In genomic region chr7:102436123-102436522, GRCh38 we compare ENCODE assay signal across 3 cellular contexts.
TF ChIP-seq lines count a peak whose summit lies in the region.

No MANE protein-coding gene starts in this region.

TF ChIP-seq in SK-N-SH, 30 proteins besides CTCF, POLR2A, EP300 and RAD21 (continues in another document):
- no peak for TF ChIP-seq MXI1 (IDR thresholded peaks at IDR 0.05; ENCODE audit: low read depth, low read length)
- TF ChIP-seq MEF2A (IDR thresholded peaks at IDR 0.05; ENCODE audit: borderline replicate concordance, low read depth) = no peak
- TF ChIP-seq TEAD4 (IDR thresholded peaks at IDR 0.05; ENCODE audit: borderline replicate concordance, insufficient read depth) = no peak
- no peak for TF ChIP-seq RXRA (IDR thresholded peaks at IDR 0.05; ENCODE audit: borderline replicate concordance, low read depth)
- TF ChIP-seq JUND (IDR thresholded peaks at IDR 0.05) = no peak
- TF ChIP-seq FOXM1 (IDR thresholded peaks at IDR 0.05; ENCODE audit: low read depth) = no peak
- no peak for TF ChIP-seq REST (IDR thresholded peaks at IDR 0.05; ENCODE audit: low read depth, low read length)
- TF ChIP-seq TAF1 (IDR thresholded peaks at IDR 0.05; ENCODE audit: borderline replicate concordance, low read depth, low read length) = no peak
- no peak for TF ChIP-seq ZBTB33 (IDR thresholded peaks at IDR 0.05; ENCODE audit: borderline replicate concordance, low read depth)
- TF ChIP-seq FOSL2 (IDR thresholded peaks at IDR 0.05; ENCODE audit: borderline replicate concordance, low read depth) = no peak
- TF ChIP-seq POLR2AphosphoS5 (IDR thresholded peaks at IDR 0.05; ENCODE audit: low read depth, low read length) = no peak
- TF ChIP-seq EZH2phosphoT487 (IDR thresholded peaks at IDR 0.05; ENCODE audit: borderline replicate concordance, low read depth) = no peak
- no peak for TF ChIP-seq ELF1 (IDR thresholded peaks at IDR 0.05)
- no peak for TF ChIP-seq PBX3 (IDR thresholded peaks at IDR 0.05)
- TF ChIP-seq CHD2 (IDR thresholded peaks at IDR 0.05; ENCODE audit: low read length, partially characterized antibody) = no peak

TF ChIP-seq in SK-N-SH treated with all-trans-retinoic acid at 6 μM for 48 hours, 23 proteins besides CTCF, POLR2A, EP300 and RAD21:
- no peak for TF ChIP-seq ESRRG (CRISPR knock-in tag; IDR thresholded peaks at IDR 0.05)
- no peak for TF ChIP-seq ARNTL (CRISPR knock-in tag; IDR thresholded peaks at IDR 0.05; ENCODE audit: borderline replicate concordance, low read depth)
- TF ChIP-seq PPARA (CRISPR knock-in tag; IDR thresholded peaks at IDR 0.05; ENCODE audit: borderline replicate concordance) = no peak
TF ChIP-seq in SK-N-SH treated with all-trans-retinoic acid at 6 μM for 48 hours: peak in this region for 0.

TF ChIP-seq in GM12878, 131 proteins besides CTCF, POLR2A, EP300 and RAD21:
- TF ChIP-seq RELB (IDR thresholded peaks at IDR 0.05; ENCODE audit: low read depth) (no peak), POLR2AphosphoS2 (IDR thresholded peaks at IDR 0.05; ENCODE audit: low read depth, low read length) (no peak)
